ENCODE assay signal across 19 cellular contexts in genomic region chr1:170823120-170823519, GRCh38.
"Had no signal": no experiment of that assay in that cellular context is flagged by ENCODE, and none has a peak within 500 bp of the region (broad histone marks: within the 10 kb centered on the region; RNA-seq: fewer than 3 reads in every experiment).

No MANE protein-coding gene starts in this region.

- H3K4me3 ChIP-seq: hepatocyte, left lung, mucosa of descending colon, thyroid gland had no signal

- H3K36me3 ChIP-seq: left lung, neutrophil, thyroid gland had no signal

- DNase-seq: activated CD4-positive, CD25-positive, alpha-beta regulatory T cell; activated CD8-positive, alpha-beta memory T cell treated with anti-CD3 and anti-CD28 coated beads for 24 hours; activated gamma-delta T cell treated with Interleukin-2 at 50 U/mL for 16 hours; activated naive CD8-positive, alpha-beta T cell treated with anti-CD3 and anti-CD28 coated beads for 36 hours; anterior cingulate cortex; endodermal cell; erythroblast; kidney; left lung; mucosa of descending colon; naive thymus-derived CD4-positive, alpha-beta T cell; posterior cingulate gyrus; retina; stimulated activated CD4-positive, alpha-beta T cell treated with anti-CD3 and anti-CD28 coated beads, Interleukin-2, amount 100 ng/mL, for 48 hours; stimulated activated naive B cell treated with anti-CD40 and anti-IgM and Interleukin-4, amounts not matched to agents 10 μg/mL and 1 μg/mL and 100 μg/mL, for 72 hours; T-helper 2 cell; thyroid gland had no signal

- H3K4me1 ChIP-seq: left lung, thyroid gland had no signal

- H3K27me3 ChIP-seq: hepatocyte, left lung, neutrophil, thyroid gland had no signal

- H3K9me3 ChIP-seq: left lung, mucosa of descending colon, neutrophil, thyroid gland had no signal

- H3K27ac ChIP-seq: hepatocyte, left lung, neutrophil, thyroid gland had no signal

- ATAC-seq: left lung; mucosa of descending colon; naive thymus-derived CD4-positive, alpha-beta T cell; stimulated activated naive B cell treated with anti-CD40 and anti-IgM and Interleukin-4, amounts not matched to agents 10 μg/mL and 1 μg/mL and 100 μg/mL, for 72 hours had no signal
